In genomic region chr7:55342216-55342871, GRCh38 we compare ENCODE assay signal across 8 cellular contexts.
"Had no signal": no experiment of that assay in that cellular context is flagged by ENCODE, and none has a peak within 500 bp of the region (broad histone marks: within the 10 kb centered on the region; RNA-seq: fewer than 3 reads in every experiment).

No MANE protein-coding gene starts in this region.

- H3K4me3 ChIP-seq: GM23338, K562 had no signal

- FAIRE-seq: H1, H54, HTR-8/SVneo, K562 had no signal

- H3K27ac Mint-ChIP-seq: GM23338, H9 had no signal

- ATAC-seq: GM23338 had no signal

- H3K4me1 Mint-ChIP-seq: GM23338, H9 had no signal

- H3K4me3 Mint-ChIP-seq: GM23338, H9 had no signal

- H3K9me3 Mint-ChIP-seq: GM23338 had no signal

- H2AFZ ChIP-seq: GM23338 had no signal

- H3K4me2 ChIP-seq: GM23338 had no signal

- DNase-seq: H9, HCEC 1CT, IMR-90 had no signal
